11 cellular contexts compared by ENCODE assay signal in the genomic region with DNA sequence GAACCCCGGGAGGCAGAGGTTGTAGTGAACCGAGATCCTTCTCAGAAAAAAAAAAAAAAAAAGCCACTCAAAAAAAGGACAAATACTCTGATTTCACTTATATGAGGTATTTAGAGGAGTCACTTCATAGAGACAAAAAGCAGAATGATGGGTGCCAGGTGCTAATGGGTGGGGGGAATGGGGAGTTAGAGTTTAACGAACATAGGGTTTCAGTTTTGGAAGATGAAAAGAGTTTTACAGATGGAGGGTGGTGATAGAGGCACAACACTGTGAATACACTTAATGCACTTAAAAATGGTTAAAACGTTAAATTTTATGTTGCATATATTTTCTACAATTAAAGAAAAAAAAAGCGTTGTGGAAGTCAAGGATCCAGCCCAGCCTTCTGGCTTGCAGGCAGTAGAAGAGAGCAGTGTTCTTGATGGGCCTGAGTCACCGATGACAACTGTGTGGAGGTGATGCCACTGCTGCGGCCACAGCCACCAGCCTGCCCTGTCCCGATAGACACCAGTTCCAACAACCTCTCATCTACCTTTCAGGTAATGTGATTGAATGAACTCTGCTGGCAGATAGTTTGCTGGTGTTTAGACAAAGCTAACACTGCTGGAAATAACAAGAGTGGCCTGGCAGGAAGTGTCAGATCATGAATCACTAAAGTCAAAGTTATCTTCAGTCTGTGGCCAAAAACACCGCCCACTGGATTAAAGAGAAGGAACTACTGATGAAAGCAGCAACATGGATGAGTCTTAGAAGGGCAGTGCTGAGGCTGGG. TPM values are rescaled to one million over a fixed set of nuclear protein-coding genes. Genes with fewer than 3 reads are reported as not detected.
DNase-seq lines count a peak whose midpoint lies in the region; ATAC-seq, FAIRE-seq and TF ChIP-seq lines count a peak whose summit lies in the region.
"Had no signal": no experiment of that assay in that cellular context is flagged by ENCODE, and none has a peak within 500 bp of the region (broad histone marks: within the 10 kb centered on the region; RNA-seq: fewer than 3 reads in every experiment).

No MANE protein-coding gene starts in this region.

- H3K36me3 ChIP-seq in H1 (ENCODE audit: control insufficient read depth in 2 of 4, insufficient read depth in 4 of 4, low read length in 3 of 4): no peaks in the 10 kb centered on the region
- no peaks in the 10 kb centered on the region for H3K36me3 ChIP-seq in suprapubic skin
- H3K36me3 ChIP-seq in transverse colon: no peaks in the 10 kb centered on the region

- H2BK20ac ChIP-seq in H1 (ENCODE audit: low read length): no peak overlapping the region

- no peak for FAIRE-seq in H1 (lab: Jason Lieb, UNC)

- H3K9me3 Mint-ChIP-seq in activated naive CD4-positive, alpha-beta T cell treated with anti-CD3 and anti-CD28 coated beads for 36 hours: no peaks in the 10 kb centered on the region
- H3K9me3 Mint-ChIP-seq: dendritic cell treated with granulocyte-macrophage colony-stimulating factor and Interleukin-4, amounts not matched to agents 40 ng/mL and 50 ng/mL, for 4 days; natural killer cell treated with Interleukin-12 subunit alpha and Interleukin-12 subunit beta and Interleukin-15 and Interleukin-18, amount 100 ng/mL, for 72 hours had no signal

- no peak overlapping the region for H2AK5ac ChIP-seq in H1 (ENCODE audit: low read depth, low read length)

- H3K4me3 Mint-ChIP-seq in activated naive CD4-positive, alpha-beta T cell treated with anti-CD3 and anti-CD28 coated beads for 36 hours: no peak overlapping the region
- H3K4me3 Mint-ChIP-seq: dendritic cell treated with granulocyte-macrophage colony-stimulating factor and Interleukin-4, amounts not matched to agents 40 ng/mL and 50 ng/mL, for 4 days; natural killer cell treated with Interleukin-12 subunit alpha and Interleukin-12 subunit beta and Interleukin-15 and Interleukin-18, amount 100 ng/mL, for 72 hours had no signal

- TF ChIP-seq POLR2A in H1 (IDR thresholded peaks at IDR 0.05; ENCODE audit: control extremely low read depth in 1 of 2, low read depth in 2 of 2, low read length in 2 of 2) (no peak), suprapubic skin (IDR thresholded peaks at IDR 0.05) (no peak), transverse colon (IDR thresholded peaks at IDR 0.05) (no peak)

- no peaks in the 10 kb centered on the region for H3K79me1 ChIP-seq in H1 (ENCODE audit: low read depth, low read length)

- H4K91ac ChIP-seq in H1 (replicated peaks; ENCODE audit: insufficient read length, low read length): no peak overlapping the region

- no peaks in the 10 kb centered on the region for H3K27me3 ChIP-seq in H1 (replicated peaks in 1 of 4; ENCODE audit: control insufficient read depth in 3 of 4, extremely low read depth in 1 of 4, insufficient read depth in 3 of 4, low read length in 3 of 4)
- no peaks in the 10 kb centered on the region for H3K27me3 ChIP-seq in suprapubic skin
- H3K27me3 ChIP-seq in transverse colon: peaks cover 3% of the 10 kb centered on the region

- H3K23ac ChIP-seq in H1 (ENCODE audit: insufficient read length): peak overlapping the region; percentile 32

- H3K27me3 Mint-ChIP-seq in activated naive CD4-positive, alpha-beta T cell treated with anti-CD3 and anti-CD28 coated beads for 36 hours (ENCODE audit: low read depth): no peaks in the 10 kb centered on the region

- H2BK120ac ChIP-seq in H1 (replicated peaks; ENCODE audit: low read depth, low read length): no peak overlapping the region

- no peaks in the 10 kb centered on the region; a peak in 1 of 7 replicates for H3K4me1 ChIP-seq in H1 (replicated peaks in 1 of 4; ENCODE audit: control insufficient read depth in 3 of 4, insufficient read depth in 4 of 4, low read length in 3 of 4)
- peaks cover 4% of the 10 kb centered on the region for H3K4me1 ChIP-seq in suprapubic skin
- H3K4me1 ChIP-seq in transverse colon: no peaks in the 10 kb centered on the region

- peaks cover 6% of the 10 kb centered on the region for H3K4me1 Mint-ChIP-seq in activated naive CD4-positive, alpha-beta T cell treated with anti-CD3 and anti-CD28 coated beads for 36 hours (ENCODE audit: low read depth)

- TF ChIP-seq RAD21 in H1 (IDR thresholded peaks at IDR 0.05 in 1 of 2, conservative IDR thresholded peaks at IDR 0.05 in 1 of 2; ENCODE audit: low read depth in 2 of 2, low read length in 2 of 2): no peak

- H3K23me2 ChIP-seq in H1 (ENCODE audit: low read depth, low read length): no peaks in the 10 kb centered on the region

- H3K4ac ChIP-seq in H1 (replicated peaks; ENCODE audit: insufficient read length, low read depth, low read length): no peak overlapping the region

- H4K20me1 ChIP-seq in H1 (replicated peaks in 1 of 2; ENCODE audit: control insufficient read depth in 1 of 2, insufficient read depth in 2 of 2, low read length in 2 of 2): peaks cover 0 to 1% of the 10 kb centered on the region in 2 experiments

- H2BK15ac ChIP-seq in H1 (ENCODE audit: low read length): no peak overlapping the region

- no peak overlapping the region for H3K18ac ChIP-seq in H1 (ENCODE audit: extremely low read depth, low read length)

- H3K9me3 ChIP-seq in H1 (ENCODE audit: insufficient read depth in 2 of 2, low read depth in 1 of 2, low read length in 1 of 2): no peaks in the 10 kb centered on the region
- H3K9me3 ChIP-seq in suprapubic skin: no peaks in the 10 kb centered on the region
- no peaks in the 10 kb centered on the region for H3K9me3 ChIP-seq in transverse colon

- POLR2A ChIA-PET in RWPE1 (lab: Yijun Ruan, JAX; ENCODE audit: low non-redundant PET): no interaction called here
- POLR2A ChIA-PET in H1 (lab: Charles Lee; ENCODE audit: partially characterized antibody): no interaction called here

- intact Hi-C loops in activated naive CD4-positive, alpha-beta T cell treated with anti-CD3 and anti-CD28 coated beads for 36 hours (cut with micrococcal nuclease): no loop called here
- intact Hi-C loops in transverse colon (cut with DNase I; ENCODE audit: low total_unique reads): no loop called here

- no peak overlapping the region for H4K5ac ChIP-seq in H1 (ENCODE audit: insufficient read length, low read depth, low read length)

- ATAC-seq in GM18867 (IDR thresholded peaks at IDR 0.05; ENCODE audit: unreplicated experiment): no peak
- ATAC-seq: natural killer cell treated with Interleukin-12 subunit alpha and Interleukin-12 subunit beta and Interleukin-15 and Interleukin-18, amount 100 ng/mL, for 72 hours had no signal

- no peak overlapping the region for H2AFZ ChIP-seq in H1 (ENCODE audit: low read length)

- no peak for TF ChIP-seq CTCF in RWPE1 (conservative IDR thresholded peaks at IDR 0.05; ENCODE audit: low read depth)
- no peak for TF ChIP-seq CTCF in H1 (IDR thresholded peaks at IDR 0.05; ENCODE audit: control extremely low read depth in 1 of 3, insufficient read depth in 1 of 3, low read depth in 1 of 3, low read length in 3 of 3)
- TF ChIP-seq CTCF in suprapubic skin (IDR thresholded peaks at IDR 0.05): no peak
- TF ChIP-seq CTCF in transverse colon (IDR thresholded peaks at IDR 0.05): no peak

- no peak overlapping the region for H3K14ac ChIP-seq in H1 (ENCODE audit: insufficient read length)

- no peaks in the 10 kb centered on the region for H3K36me3 Mint-ChIP-seq in activated naive CD4-positive, alpha-beta T cell treated with anti-CD3 and anti-CD28 coated beads for 36 hours (ENCODE audit: low read depth)
- H3K36me3 Mint-ChIP-seq: natural killer cell treated with Interleukin-12 subunit alpha and Interleukin-12 subunit beta and Interleukin-15 and Interleukin-18, amount 100 ng/mL, for 72 hours had no signal

- no peaks in the 10 kb centered on the region for H3K79me2 ChIP-seq in H1 (ENCODE audit: control insufficient read depth in 1 of 2, insufficient read depth in 2 of 2, low read length in 2 of 2)

- no peak for TF ChIP-seq EP300 in H1 (IDR thresholded peaks at IDR 0.05; ENCODE audit: borderline replicate concordance in 1 of 2, low read depth in 2 of 2, low read length in 2 of 2)
- no peak for TF ChIP-seq EP300 in suprapubic skin (IDR thresholded peaks at IDR 0.05)
- no peak for TF ChIP-seq EP300 in transverse colon (IDR thresholded peaks at IDR 0.05; ENCODE audit: low read depth)

- WGBS in H1 (ENCODE audit: extremely low coverage in 1 of 2, insufficient coverage in 1 of 2, insufficient read length in 1 of 2, insufficient replicate concordance in 2 of 2, low coverage in 1 of 2, low lambda C conversion rate in 2 of 2, missing lambda C conversion rate in 1 of 2), 2 experiments: 96% methylated on average over 8 of the region's 9 CpGs; no CpG with 5 or more reads in 1 of the 2 experiments
- 50% methylated on average over 9 of the region's 9 CpGs for WGBS in suprapubic skin
- WGBS in transverse colon (ENCODE audit: low coverage in 1 of 2), 2 donors: 78 to 84% methylated on average over 6 to 9 of the region's 9 CpGs

- H3K27ac ChIP-seq in RWPE1 (no peak overlapping the region), H1 (ENCODE audit: low read depth, low read length) (no peak overlapping the region), suprapubic skin (no peak overlapping the region), transverse colon (no peak overlapping the region)

- no peak overlapping the region for H3K4me2 ChIP-seq in H1 (ENCODE audit: insufficient read depth in 1 of 2, low read depth in 2 of 2, low read length in 2 of 2)

- in situ Hi-C loops in transverse colon (cut with MboI; ENCODE audit: low pct_ligation_motif_present in 1 of 4, low pct_unique_long_range_greater_than_20kb in 1 of 4, low sequenced_read_pairs in 3 of 4): no loop called here

- CTCF ChIA-PET in activated naive CD4-positive, alpha-beta T cell treated with anti-CD3 and anti-CD28 coated beads for 36 hours (lab: Charles Lee): no interaction called here
- CTCF ChIA-PET in RWPE1 (lab: Yijun Ruan, JAX) (interaction anchor here (0.6 kb wide), 1 partner anchor 283 kb away, joined by 4 read pairs; no protein-coding TSS in a partner anchor), H1 (lab: Charles Lee; ENCODE audit: partially characterized antibody) (no interaction called here)

- no peak overlapping the region for H3K9ac ChIP-seq in H1 (replicated peaks in 1 of 4; ENCODE audit: extremely low read depth in 1 of 4, low read depth in 3 of 4, low read length in 3 of 4)

- no peak overlapping the region for H2BK12ac ChIP-seq in H1 (ENCODE audit: low read depth, low read length)

- H3K4me3 ChIP-seq in H1 (ENCODE audit: extremely low read depth in 1 of 4, insufficient read depth in 2 of 4, low read depth in 3 of 4, low read length in 4 of 4): no peak overlapping the region
- no peak overlapping the region for H3K4me3 ChIP-seq in suprapubic skin
- no peak overlapping the region for H3K4me3 ChIP-seq in transverse colon

- peak; percentile 14 for DNase-seq in activated naive CD4-positive, alpha-beta T cell treated with anti-CD3 and anti-CD28 coated beads for 36 hours
- DNase-seq in activated naive CD4-positive, alpha-beta T cell treated with anti-CD3 and anti-CD28 coated beads, Interleukin-2, amount 50 U/mL, for 16 hours: no peak
- peak; percentile 9 for DNase-seq in RWPE1 (ENCODE audit: low spot score)
- DNase-seq in H1 (ENCODE audit: low read depth in 1 of 2, low spot score in 2 of 2): no peak
- peak; percentile 40 for DNase-seq in stimulated activated CD8-positive, alpha-beta memory T cell treated with anti-CD3 and anti-CD28 coated beads, Interleukin-4, amount 100 ng/mL, for 48 hours
- DNase-seq in suprapubic skin (ENCODE audit: low spot score in 2 of 2): no peak
- DNase-seq in transverse colon: no peak
- DNase-seq: NCI-H1417 treated with DMSO at 0.1 percent for 48 hours had no signal

- H4K8ac ChIP-seq in H1 (ENCODE audit: extremely low read depth, insufficient read depth, low read length): no peak overlapping the region

- no peak overlapping the region for H2BK5ac ChIP-seq in H1 (ENCODE audit: low read depth, low read length)

- no peak overlapping the region for H3K27ac Mint-ChIP-seq in activated naive CD4-positive, alpha-beta T cell treated with anti-CD3 and anti-CD28 coated beads for 36 hours
- H3K27ac Mint-ChIP-seq: dendritic cell treated with granulocyte-macrophage colony-stimulating factor and Interleukin-4, amounts not matched to agents 40 ng/mL and 50 ng/mL, for 4 days; natural killer cell treated with Interleukin-12 subunit alpha and Interleukin-12 subunit beta and Interleukin-15 and Interleukin-18, amount 100 ng/mL, for 72 hours had no signal

- H3K56ac ChIP-seq in H1 (replicated peaks; ENCODE audit: insufficient read length, low read depth, low read length): no peak overlapping the region

RNA-seq across cellular contexts. Expression of gene COX10, which starts 49.9 kb away (rescaled TPM):
- total RNA-seq in activated naive CD4-positive, alpha-beta T cell treated with anti-CD3 and anti-CD28 coated beads for 36 hours: 10 to 100 TPM; 29.9 to 30.6 TPM
- total RNA-seq in H1 (2021; fragmentation: NEBNext Ultra II Directional; extraction: Animal tissue kit (Norgen Biotek cat#: 25700)): 19.6 and 23.0 TPM in 2 replicates
- polyA plus RNA-seq in H1 (2011; rRNA removed): 18.0 and 21.8 TPM in 2 replicates
- 18.9 TPM for polyA plus RNA-seq in H1 (2011; cell fraction: cytosol; rRNA removed)
- polyA plus RNA-seq in H1 (2011; cell fraction: nucleus; rRNA removed): 14.0 TPM
- 12.0 to 14.1 TPM (median 13.2 TPM) in 4 replicates for polyA plus RNA-seq in H1 (2012, experiment 1 of 2)
- 10.6 TPM for polyA plus RNA-seq in H1 (2012, experiment 2 of 2)
- polyA plus RNA-seq in H1 (2013, experiment 1 of 2): 12.1 TPM
- 12.1 TPM for polyA plus RNA-seq in H1 (2013, experiment 2 of 2)
- polyA minus RNA-seq in H1 (2011; rRNA and poly(A)+ RNA removed): 28.5 and 30.0 TPM in 2 replicates
- 21.1 TPM for polyA minus RNA-seq in H1 (2011; cell fraction: cytosol; rRNA and poly(A)+ RNA removed)
- polyA minus RNA-seq in H1 (2011; cell fraction: nucleus; rRNA and poly(A)+ RNA removed): 46.7 TPM
- 10 to 100 TPM; 26.5 to 35.9 (median 32.1) TPM for total RNA-seq in suprapubic skin
- 10 to 100 TPM; 48.9 to 61.9 (median 53.5) TPM for total RNA-seq in transverse colon

Comparison
In these comparisons a context has a peak if more than half of its experiments do, and no peak if none do; other contexts are left out.
1. DNase-seq: peak in activated naive CD4-positive, alpha-beta T cell treated with anti-CD3 and anti-CD28 coated beads for 36 hours (single experiment), RWPE1 (single experiment) and stimulated activated CD8-positive, alpha-beta memory T cell treated with anti-CD3 and anti-CD28 coated beads, Interleukin-4, amount 100 ng/mL, for 48 hours (single experiment); none in activated naive CD4-positive, alpha-beta T cell treated with anti-CD3 and anti-CD28 coated beads, Interleukin-2, amount 50 U/mL, for 16 hours (single experiment), H1 (0 of 2), suprapubic skin (0 of 2) and transverse colon (single experiment).